ENCODE assay signal across 10 cellular contexts in the genomic region with DNA sequence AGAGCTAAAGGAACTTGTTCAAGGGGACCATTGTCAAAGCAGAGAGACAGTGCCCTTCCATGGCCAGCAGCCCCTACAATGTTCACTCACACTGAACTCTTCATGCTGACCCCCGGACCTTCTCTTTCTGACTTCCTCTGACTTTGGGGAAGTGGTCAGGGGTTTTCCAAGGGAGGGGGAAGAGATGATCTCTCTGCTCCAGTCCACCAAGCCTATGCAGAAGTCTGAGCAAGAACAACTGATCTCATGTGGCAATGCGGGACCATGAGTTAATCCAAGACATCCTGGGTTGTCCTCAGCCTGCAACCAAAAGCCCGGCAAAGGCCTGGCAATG. TPM values are rescaled to one million over a fixed set of nuclear protein-coding genes. Genes with fewer than 3 reads are reported as not detected.
DNase-seq lines count a peak whose midpoint lies in the region; ATAC-seq and TF ChIP-seq lines count a peak whose summit lies in the region.
"Had no signal": no experiment of that assay in that cellular context is flagged by ENCODE, and none has a peak within 500 bp of the region (broad histone marks: within the 10 kb centered on the region; RNA-seq: fewer than 3 reads in every experiment).

No MANE protein-coding gene starts in this region.

- H3K9me3 Mint-ChIP-seq in IgD-negative memory B cell (no peaks in the 10 kb centered on the region), natural killer cell (no peaks in the 10 kb centered on the region)
- H3K9me3 Mint-ChIP-seq: activated naive CD8-positive, alpha-beta T cell treated with anti-CD3 and anti-CD28 coated beads, Interleukin-2, amount 10 ng/mL, durations not matched to agents 7 days and 5 days; HFFc6 had no signal

- no peaks in the 10 kb centered on the region for H3K9me2 ChIP-seq in DOHH2 (replicated peaks; ENCODE audit: control insufficient read depth, low read length)

- H3K4me3 ChIP-seq in DOHH2 (ENCODE audit: low read length) (no peak overlapping the region), ascending aorta (no peak overlapping the region)

- peak overlapping the region in 1 of 4 donors; percentile 5 for H3K4me3 Mint-ChIP-seq in IgD-negative memory B cell
- no peak overlapping the region for H3K4me3 Mint-ChIP-seq in natural killer cell
- H3K4me3 Mint-ChIP-seq: activated naive CD8-positive, alpha-beta T cell treated with anti-CD3 and anti-CD28 coated beads, Interleukin-2, amount 10 ng/mL, durations not matched to agents 7 days and 5 days had no signal

- no peak for TF ChIP-seq CTCF in DOHH2 (IDR thresholded peaks at IDR 0.05; ENCODE audit: low read depth, low read length, poor library complexity, severe bottlenecking)
- TF ChIP-seq CTCF in ascending aorta (IDR thresholded peaks at IDR 0.05): no peak
- no peak for TF ChIP-seq CTCF in natural killer cell (IDR thresholded peaks at IDR 0.05)

- peaks cover 1% of the 10 kb centered on the region for H3K27me3 Mint-ChIP-seq in IgD-negative memory B cell
- no peaks in the 10 kb centered on the region for H3K27me3 Mint-ChIP-seq in natural killer cell (ENCODE audit: low read depth in 2 of 2)
- H3K27me3 Mint-ChIP-seq: activated naive CD8-positive, alpha-beta T cell treated with anti-CD3 and anti-CD28 coated beads, Interleukin-2, amount 10 ng/mL, durations not matched to agents 7 days and 5 days had no signal

- no peaks in the 10 kb centered on the region for H3K79me2 ChIP-seq in DOHH2 (ENCODE audit: control insufficient read depth, low read length)

- H3K27ac ChIP-seq in DOHH2 (ENCODE audit: low read depth, low read length) (no peak overlapping the region), ascending aorta (peak overlapping the region; percentile 77 to 86)

- no peaks in the 10 kb centered on the region for H3K36me3 Mint-ChIP-seq in IgD-negative memory B cell
- no peaks in the 10 kb centered on the region for H3K36me3 Mint-ChIP-seq in natural killer cell
- H3K36me3 Mint-ChIP-seq: activated naive CD8-positive, alpha-beta T cell treated with anti-CD3 and anti-CD28 coated beads, Interleukin-2, amount 10 ng/mL, durations not matched to agents 7 days and 5 days had no signal

- H3K36me3 ChIP-seq in DOHH2 (ENCODE audit: control insufficient read depth, low read length) (no peaks in the 10 kb centered on the region), ascending aorta (no peaks in the 10 kb centered on the region)

- H3K27ac Mint-ChIP-seq in IgD-negative memory B cell: peak overlapping the region in 2 of 3 donors; percentile 59 to 77
- no peak overlapping the region for H3K27ac Mint-ChIP-seq in natural killer cell

- H3K9me3 ChIP-seq in DOHH2 (ENCODE audit: control insufficient read depth, insufficient read depth, low read length) (no peaks in the 10 kb centered on the region), ascending aorta (no peaks in the 10 kb centered on the region)

- H3K27me3 ChIP-seq in DOHH2 (ENCODE audit: control insufficient read depth, low read length) (no peaks in the 10 kb centered on the region), ascending aorta (no peaks in the 10 kb centered on the region)

- H4K20me1 ChIP-seq in DOHH2 (ENCODE audit: control insufficient read depth, insufficient read depth, low read depth, low read length): no peaks in the 10 kb centered on the region

- ATAC-seq in natural killer cell: peak in 2 of 3 donors; percentile 20 to 65
- no peak for ATAC-seq in GM18517 (IDR thresholded peaks at IDR 0.05; ENCODE audit: unreplicated experiment)

- H3K4me1 ChIP-seq in DOHH2 (ENCODE audit: control insufficient read depth, low read length) (peaks cover 12% of the 10 kb centered on the region), ascending aorta (peaks cover 0 to 3% of the 10 kb centered on the region in 2 donors)

- H3K4me2 ChIP-seq in DOHH2 (ENCODE audit: low read length): peak overlapping the region; percentile 20; the same call in 1 of the 2 replicates

- H3K4me1 Mint-ChIP-seq in IgD-negative memory B cell: peaks cover 10 to 16% (median 13%) of the 10 kb centered on the region in 3 donors
- H3K4me1 Mint-ChIP-seq in natural killer cell: peaks cover 11 to 12% of the 10 kb centered on the region in 2 donors

- DNase-seq in ascending aorta (ENCODE audit: low spot score in 2 of 2) (no peak), natural killer cell (no peak), iPS-NIHi7 (ENCODE audit: extremely low spot score) (no peak), DMS79 (lab: John Stamatoyannopoulos, UW) (no peak), NCI-H2227 treated with DMSO at 0.1 percent for 48 hours (lab: John Stamatoyannopoulos, UW) (no peak)

- intact Hi-C loops in ascending aorta (cut with DNase I): loop anchor here (1.0 kb wide), 3 partner anchors 28 to 56 kb away; partner anchors contain the start of gene KHDC4
- intact Hi-C loops in natural killer cell (cut with micrococcal nuclease): loop anchor here (1.0 kb wide), 3 partner anchors 28 to 56 kb away; partner anchors contain the start of gene KHDC4

- H3F3A ChIP-seq in DOHH2 (ENCODE audit: control insufficient read depth, insufficient read depth): no peaks in the 10 kb centered on the region

RNA-seq across cellular contexts. Expression of gene ARHGEF2, which starts 11.6 kb away (rescaled TPM):
- 43.9 TPM for polyA plus RNA-seq in IgD-negative memory B cell
- 169 TPM for total RNA-seq in ascending aorta
- 100 to 1,000 TPM; 143 to 200 (median 147) TPM for total RNA-seq in natural killer cell

RNA-seq across cellular contexts. Expression of gene SSR2, which starts 30.8 kb away (rescaled TPM):
- polyA plus RNA-seq in IgD-negative memory B cell: 257 TPM
- total RNA-seq in ascending aorta (103 TPM), natural killer cell (100 to 1,000 TPM; 209 to 215 (median 211) TPM)

RNA-seq across cellular contexts. Expression of gene RXFP4, which starts 48.5 kb away (rescaled TPM):
- polyA plus RNA-seq in IgD-negative memory B cell: 0.78 TPM
- total RNA-seq in ascending aorta (not detected), natural killer cell (not detected)
- total RNA-seq: HFFc6 had no signal

RNA-seq across cellular contexts. Expression of gene KHDC4, which starts 55.7 kb away (rescaled TPM):
- polyA plus RNA-seq in IgD-negative memory B cell: 8.0 TPM
- total RNA-seq in ascending aorta (101 TPM), natural killer cell (100 to 1,000 TPM in 1 of 3 donors, 10 to 100 TPM in 2; 61.9 to 101 (median 85.9) TPM)

Comparison
In these comparisons a context has a peak if more than half of its experiments do, and no peak if none do; other contexts are left out.
1. H3K27ac Mint-ChIP-seq: peak in IgD-negative memory B cell (2 of 3); none in natural killer cell (0 of 2).